In genomic region chr19:3225677-3226093, GRCh38 we compare ENCODE assay signal across 26 cellular contexts. TPM values are rescaled to one million over a fixed set of nuclear protein-coding genes. Genes with fewer than 3 reads are reported as not detected.
DNase-seq lines count a peak whose midpoint lies in the region; ATAC-seq and TF ChIP-seq lines count a peak whose summit lies in the region.
"Had no signal": no experiment of that assay in that cellular context is flagged by ENCODE, and none has a peak within 500 bp of the region (broad histone marks: within the 10 kb centered on the region; RNA-seq: fewer than 3 reads in every experiment).

No MANE protein-coding gene starts in this region.

- H2BK5ac ChIP-seq in H9 (ENCODE audit: insufficient read length, low read length), result no peak overlapping the region

- no peak overlapping the region for H3K18ac ChIP-seq in H9 (ENCODE audit: insufficient read length, low read depth, low read length)

- H3K79me2 ChIP-seq in H9 (ENCODE audit: insufficient read depth, low read length), result no peaks in the 10 kb centered on the region

- peaks cover 29% of the 10 kb centered on the region for H3K27me3 Mint-ChIP-seq in H9 (ENCODE audit: low read depth)
- H3K27me3 Mint-ChIP-seq in activated T-cell treated with anti-CD3 and anti-CD28 coated beads, Interleukin-2, amount 50 U/mL, for 72 hours (ENCODE audit: low read depth), result peaks cover 26% of the 10 kb centered on the region

- H3K4ac ChIP-seq in H9 (ENCODE audit: low read depth, low read length), result no peak overlapping the region

- no peak overlapping the region for H3K56ac ChIP-seq in H9 (ENCODE audit: insufficient read length, low read depth, low read length)

- H3K23me2 ChIP-seq in H9 (ENCODE audit: insufficient read length, low read depth, low read length, poor library complexity, severe bottlenecking), result peaks cover 5% of the 10 kb centered on the region

- H3K4me2 ChIP-seq in H9 (ENCODE audit: insufficient read depth, insufficient read length, low read length), result peak overlapping the region; percentile 43

- no peak overlapping the region for H2BK12ac ChIP-seq in H9 (ENCODE audit: insufficient read length, low read depth, low read length)

- ATAC-seq in activated T-cell treated with anti-CD3 and anti-CD28 coated beads, Interleukin-2, amount 50 U/mL, for 72 hours (replicated peaks in 1 of 2), result no peak
- ATAC-seq in heart right ventricle, result no peak
- ATAC-seq: activated CD4-positive, CD25-positive, alpha-beta regulatory T cell treated with anti-CD3 and anti-CD28 coated beads, Interleukin-2, amount 50 U/mL, for 24 hours; esophagus mucosa; left cardiac atrium; natural killer cell; right lobe of liver; Right ventricle myocardium inferior had no signal

- TF ChIP-seq CTCF in H9 (conservative IDR thresholded peaks at IDR 0.05) (no peak), heart right ventricle (IDR thresholded peaks at IDR 0.05) (no peak)

- H3K36me3 ChIP-seq in heart right ventricle, result no peaks in the 10 kb centered on the region
- H3K36me3 ChIP-seq: right lobe of liver, stomach had no signal

- H4K8ac ChIP-seq in H9 (replicated peaks; ENCODE audit: insufficient read length, low read depth, low read length), result no peak overlapping the region

- DNase-seq in AG20443 (ENCODE audit: low spot score) (peak; percentile 17), H9 (no peak), NCI-H1417 treated with DMSO at 0.1 percent for 48 hours (lab: John Stamatoyannopoulos, UW) (no peak), NCI-H1105 treated with DMSO at 0.1 percent for 48 hours (lab: John Stamatoyannopoulos, UW) (no peak), heart right ventricle (no peak)
- DNase-seq in activated T-cell treated with anti-CD3 and anti-CD28 coated beads, Interleukin-2, amount 50 U/mL, for 72 hours, result no peak
- DNase-seq: ACHN; activated CD4-positive, alpha-beta memory T cell treated with anti-CD3 and anti-CD28 coated beads, Interleukin-2, amount 10 ng/mL, durations not matched to agents 7 days and 5 days; effector CD4-positive, alpha-beta T cell; KBM-7; left cardiac atrium; midbrain; natural killer cell; NCI-H146; OCI-M1; right lobe of liver; stimulated activated CD4-positive, alpha-beta T cell treated with anti-CD3 and anti-CD28 coated beads, Interleukin-15, amount 100 ng/mL, for 24 hours; stomach; SW 1271 had no signal

- no peak overlapping the region for H4K91ac ChIP-seq in H9 (ENCODE audit: insufficient read length, low read depth, low read length)

- no peaks in the 10 kb centered on the region for H3K9me3 ChIP-seq in H9 (ENCODE audit: control insufficient read depth, low read depth, low read length)
- H3K9me3 ChIP-seq in heart right ventricle, result no peaks in the 10 kb centered on the region
- H3K9me3 ChIP-seq: right lobe of liver, stomach had no signal

- H3K27ac ChIP-seq in H9 (ENCODE audit: insufficient read length, low read depth, low read length), result no peak overlapping the region
- peak overlapping the region; percentile 29 for H3K27ac ChIP-seq in cingulate gyrus (ENCODE audit: low read depth, low read length)
- H3K27ac ChIP-seq in layer of hippocampus (ENCODE audit: low read depth, low read length), result peak overlapping the region; percentile 10
- H3K27ac ChIP-seq in heart right ventricle, result no peak overlapping the region
- H3K27ac ChIP-seq: right lobe of liver, stomach had no signal

- H3K27me3 ChIP-seq in H9 (ENCODE audit: insufficient read depth, low read length), result no peaks in the 10 kb centered on the region
- peaks cover 3% of the 10 kb centered on the region for H3K27me3 ChIP-seq in layer of hippocampus (ENCODE audit: control insufficient read depth, insufficient read depth, low read length)
- H3K27me3 ChIP-seq in heart right ventricle, result peaks cover 7 to 92% (median 83%) of the 10 kb centered on the region in 7 donors

- H3K4me3 Mint-ChIP-seq in H9, result peak overlapping the region; percentile 46 to 82; a peak in 4 of 5 replicates
- no peak overlapping the region for H3K4me3 Mint-ChIP-seq in activated T-cell treated with anti-CD3 and anti-CD28 coated beads, Interleukin-2, amount 50 U/mL, for 72 hours
- H3K4me3 Mint-ChIP-seq: activated CD4-positive, alpha-beta memory T cell treated with anti-CD3 and anti-CD28 coated beads, Interleukin-2, amount 10 ng/mL, durations not matched to agents 7 days and 5 days had no signal

- no peaks in the 10 kb centered on the region for H3K4me1 ChIP-seq in H9 (ENCODE audit: insufficient read depth, low read length)
- peaks cover 0 to 3% (median 0%) of the 10 kb centered on the region in 9 donors for H3K4me1 ChIP-seq in heart right ventricle
- H3K4me1 ChIP-seq: right lobe of liver had no signal

- H3K79me1 ChIP-seq in H9 (ENCODE audit: insufficient read depth, low read depth, low read length, poor library complexity, severe bottlenecking), result no peaks in the 10 kb centered on the region

- no peak overlapping the region for H2BK15ac ChIP-seq in H9 (ENCODE audit: low read depth, low read length)

- no peak overlapping the region for H2AK5ac ChIP-seq in H9 (ENCODE audit: insufficient read length, low read length)

- no peaks in the 10 kb centered on the region for H3K9me3 Mint-ChIP-seq in H9
- H3K9me3 Mint-ChIP-seq in activated T-cell treated with anti-CD3 and anti-CD28 coated beads, Interleukin-2, amount 50 U/mL, for 72 hours, result no peaks in the 10 kb centered on the region
- H3K9me3 Mint-ChIP-seq: activated CD4-positive, alpha-beta memory T cell treated with anti-CD3 and anti-CD28 coated beads, Interleukin-2, amount 10 ng/mL, durations not matched to agents 7 days and 5 days; natural killer cell; type B pancreatic cell had no signal

- H3K36me3 Mint-ChIP-seq in H9 (ENCODE audit: insufficient read depth in 1 of 3, low read depth in 3 of 3), result peaks cover 0 to 3% (median 0%) of the 10 kb centered on the region in 3 experiments; a peak in 4 of 7 replicates
- H3K36me3 Mint-ChIP-seq in activated T-cell treated with anti-CD3 and anti-CD28 coated beads, Interleukin-2, amount 50 U/mL, for 72 hours (ENCODE audit: insufficient read depth in 2 of 2), result no peaks in the 10 kb centered on the region
- H3K36me3 Mint-ChIP-seq: natural killer cell, type B pancreatic cell had no signal

- no peak overlapping the region; the same call in 1 of the 2 replicates for H3K14ac ChIP-seq in H9 (ENCODE audit: insufficient read depth, low read length)

- H3K27ac Mint-ChIP-seq in H9, result no peak overlapping the region
- no peak overlapping the region for H3K27ac Mint-ChIP-seq in activated T-cell treated with anti-CD3 and anti-CD28 coated beads, Interleukin-2, amount 50 U/mL, for 72 hours
- H3K27ac Mint-ChIP-seq: activated CD4-positive, alpha-beta memory T cell treated with anti-CD3 and anti-CD28 coated beads, Interleukin-2, amount 10 ng/mL, durations not matched to agents 7 days and 5 days; natural killer cell; type B pancreatic cell had no signal

- H2BK20ac ChIP-seq in H9 (ENCODE audit: low read depth, low read length, poor library complexity, severe bottlenecking), result no peak overlapping the region

- peaks cover 6 to 28% of the 10 kb centered on the region in 2 experiments; a peak in 3 of 4 replicates for H3K4me1 Mint-ChIP-seq in H9
- no peaks in the 10 kb centered on the region for H3K4me1 Mint-ChIP-seq in activated T-cell treated with anti-CD3 and anti-CD28 coated beads, Interleukin-2, amount 50 U/mL, for 72 hours (ENCODE audit: low read depth)
- H3K4me1 Mint-ChIP-seq: activated CD4-positive, alpha-beta memory T cell treated with anti-CD3 and anti-CD28 coated beads, Interleukin-2, amount 10 ng/mL, durations not matched to agents 7 days and 5 days had no signal

- no peaks in the 10 kb centered on the region for H4K20me1 ChIP-seq in H9 (ENCODE audit: control insufficient read depth, insufficient read depth, insufficient read length)

- WGBS in H9 (ENCODE audit: extremely low coverage, insufficient read length, low lambda C conversion rate), result no CpG with 5 or more reads among the region's 16 CpGs
- WGBS in heart right ventricle, 2 donors, result 30 to 36% methylated on average over 16 of the region's 16 CpGs

- H3K9ac ChIP-seq in H9 (ENCODE audit: extremely low read depth, insufficient read length, low read length), result no peak overlapping the region

- no peak overlapping the region for H3K4me3 ChIP-seq in heart right ventricle
- H3K4me3 ChIP-seq: right lobe of liver, stomach had no signal

- H3K23ac ChIP-seq in H9 (ENCODE audit: insufficient read length, low read depth, low read length), result no peak overlapping the region

- intact Hi-C loops in heart right ventricle (cut with DNase I), result no loop called here

- H4K5ac ChIP-seq in H9 (ENCODE audit: insufficient read length, low read depth, low read length), result no peak overlapping the region

- H3T11ph ChIP-seq in H9 (ENCODE audit: low read length), result no peak overlapping the region

- no peak overlapping the region for H2BK120ac ChIP-seq in H9 (ENCODE audit: low read depth, low read length, poor library complexity, severe bottlenecking)

- no peak overlapping the region for H2AFZ ChIP-seq in H9 (ENCODE audit: low read length)

RNA-seq across cellular contexts. Expression of gene CELF5, which starts 1.2 kb away (rescaled TPM):
- total RNA-seq in H9 (2021) (4.8 TPM in 2 replicates), heart right ventricle (not detected)
- under 1 TPM; 0.17 to 0.42 TPM for total RNA-seq in activated T-cell treated with anti-CD3 and anti-CD28 coated beads, Interleukin-2, amount 50 U/mL, for 72 hours
- not detected for polyA plus RNA-seq in heart right ventricle
- total RNA-seq: cardiac septum, esophagus mucosa, Right ventricle myocardium inferior had no signal

RNA-seq across cellular contexts. Expression of gene NCLN, which starts 40.0 kb away (rescaled TPM):
- total RNA-seq in H9 (2021) (94.8 and 100 TPM in 2 replicates), heart right ventricle (10 to 100 TPM; 17.1 to 36.3 (median 24.6) TPM)
- total RNA-seq in activated T-cell treated with anti-CD3 and anti-CD28 coated beads, Interleukin-2, amount 50 U/mL, for 72 hours, result 10 to 100 TPM; 35.0 to 38.7 TPM
- polyA plus RNA-seq in heart right ventricle, result 10 to 100 TPM; 31.4 to 43.6 TPM

RNA-seq across cellular contexts. Expression of gene S1PR4, which starts 47.1 kb away (rescaled TPM):
- total RNA-seq in H9 (2021) (not detected in 2 replicates), heart right ventricle (1 to 10 TPM in 1 of 10 donors, under 1 TPM in 9; 0.24 to 3.3 (median 0.59) TPM)
- 10 to 100 TPM; 41.1 to 43.4 TPM for total RNA-seq in activated T-cell treated with anti-CD3 and anti-CD28 coated beads, Interleukin-2, amount 50 U/mL, for 72 hours
- polyA plus RNA-seq in heart right ventricle, result 1 to 10 TPM; 1.5 to 1.9 TPM

Comparison
In these comparisons a context has a peak if more than half of its experiments do, and no peak if none do; other contexts are left out.
1. H3K27ac ChIP-seq: peak in cingulate gyrus (single experiment) and layer of hippocampus (single experiment); none in H9 (single experiment) and heart right ventricle (0 of 10).
2. H3K4me3 Mint-ChIP-seq: peak in H9 (2 of 2); none in activated T-cell treated with anti-CD3 and anti-CD28 coated beads, Interleukin-2, amount 50 U/mL, for 72 hours (0 of 2).
3. RNA of gene S1PR4, which starts 47.1 kb away (total RNA-seq): 41.1 to 43.4 TPM in activated T-cell treated with anti-CD3 and anti-CD28 coated beads, Interleukin-2, amount 50 U/mL, for 72 hours; 0.24 to 3.3 TPM in heart right ventricle and not detected in H9; every median in the first group is over 4 times any median in the second.